8 cellular contexts compared by ENCODE assay signal in genomic region chr13:66994097-66994496, GRCh38.
DNase-seq lines count a peak whose midpoint lies in the region; ATAC-seq and TF ChIP-seq lines count a peak whose summit lies in the region.

No MANE protein-coding gene starts in this region.

- ATAC-seq in GM21515 (IDR thresholded peaks at IDR 0.05; ENCODE audit: unreplicated experiment) = peak; percentile 48

- H3K9me3 Mint-ChIP-seq in progenitor cell of endocrine pancreas (ENCODE audit: low read depth) = peaks cover 2% of the 10 kb centered on the region

- peak overlapping the region; percentile 43 for H3K27ac Mint-ChIP-seq in progenitor cell of endocrine pancreas

- TF ChIP-seq CTCF in left ventricle myocardium inferior (IDR thresholded peaks at IDR 0.05; ENCODE audit: borderline replicate concordance) = peak; percentile 66
- peak; percentile 75 for TF ChIP-seq CTCF in progenitor cell of endocrine pancreas (IDR thresholded peaks at IDR 0.05; ENCODE audit: unreplicated experiment)
- no peak for TF ChIP-seq CTCF in vagina (IDR thresholded peaks at IDR 0.05)

- H3K4me1 ChIP-seq in HUES6 (ENCODE audit: control insufficient read depth, insufficient read depth, low read length) (peaks cover 7% of the 10 kb centered on the region), left ventricle myocardium inferior (peaks cover 11% of the 10 kb centered on the region), vagina (no peaks in the 10 kb centered on the region)

- intact Hi-C loops in left ventricle myocardium inferior (cut with micrococcal nuclease) = no loop called here
- intact Hi-C loops in vagina (cut with DNase I) = no loop called here

- H3K36me3 ChIP-seq in HUES6 (ENCODE audit: control insufficient read depth, insufficient read depth, low read length) (no peaks in the 10 kb centered on the region), left ventricle myocardium inferior (no peaks in the 10 kb centered on the region), vagina (no peaks in the 10 kb centered on the region)

- no peak overlapping the region for H3K27ac ChIP-seq in HUES6 (ENCODE audit: low read depth, low read length)
- H3K27ac ChIP-seq in left ventricle myocardium inferior (replicated peaks) = no peak overlapping the region
- H3K27ac ChIP-seq in vagina = no peak overlapping the region

- peak overlapping the region; percentile 63 for H3K4me3 Mint-ChIP-seq in progenitor cell of endocrine pancreas (ENCODE audit: low read depth)

- H3K4me1 Mint-ChIP-seq in progenitor cell of endocrine pancreas (ENCODE audit: low read depth) = peaks cover 4% of the 10 kb centered on the region

- H3K27me3 Mint-ChIP-seq in progenitor cell of endocrine pancreas = no peaks in the 10 kb centered on the region

- peak overlapping the region; percentile 27; the same call in 1 of the 2 replicates for H3K4me3 ChIP-seq in GM08714 (ENCODE audit: low read length)
- H3K4me3 ChIP-seq in HUES6 (ENCODE audit: low read depth, low read length) = peak overlapping the region; percentile 29; the same call in 1 of the 2 replicates
- peak overlapping the region; percentile 52 for H3K4me3 ChIP-seq in left ventricle myocardium inferior
- no peak overlapping the region for H3K4me3 ChIP-seq in vagina

- no peak overlapping the region for H3K9ac ChIP-seq in HUES6 (ENCODE audit: low read length)

- H3K27me3 ChIP-seq in HUES6 (ENCODE audit: control insufficient read depth, insufficient read depth, low read length) (no peaks in the 10 kb centered on the region), left ventricle myocardium inferior (ENCODE audit: low read depth) (no peaks in the 10 kb centered on the region), vagina (no peaks in the 10 kb centered on the region)

- no peaks in the 10 kb centered on the region for H3K36me3 Mint-ChIP-seq in progenitor cell of endocrine pancreas (ENCODE audit: insufficient read depth)

- peak; percentile 16 to 91 (median 76) for DNase-seq in amygdala (lab: John Stamatoyannopoulos, UW)
- DNase-seq in left ventricle myocardium inferior = peak; percentile 45
- peak; percentile 49 for DNase-seq in progenitor cell of endocrine pancreas (ENCODE audit: low spot score, unreplicated experiment)
- DNase-seq in vagina (ENCODE audit: extremely low spot score in 2 of 2) = no peak
- DNase-seq in NK-92 treated with Interleukin-12 subunit alpha and Interleukin-12 subunit beta, amount 100 ng/mL, for 24 hours (lab: John Stamatoyannopoulos, UW) = no peak

- no peaks in the 10 kb centered on the region for H3K9me3 ChIP-seq in HUES6 (ENCODE audit: control insufficient read depth, insufficient read depth, low read depth, low read length)
- no peaks in the 10 kb centered on the region for H3K9me3 ChIP-seq in left ventricle myocardium inferior (replicated peaks)
- no peaks in the 10 kb centered on the region for H3K9me3 ChIP-seq in vagina

- TF ChIP-seq POLR2A in vagina (IDR thresholded peaks at IDR 0.05) = no peak

Comparison
In these comparisons a context has a peak if more than half of its experiments do, and no peak if none do; other contexts are left out.
1. H3K4me3 ChIP-seq: peak in GM08714 (single experiment), HUES6 (single experiment) and left ventricle myocardium inferior (single experiment); none in vagina (0 of 2).
2. DNase-seq: peak in amygdala (56 of 56), left ventricle myocardium inferior (single experiment) and progenitor cell of endocrine pancreas (single experiment); none in vagina (0 of 2) and NK-92 treated with Interleukin-12 subunit alpha and Interleukin-12 subunit beta, amount 100 ng/mL, for 24 hours (single experiment).
3. CTCF ChIP-seq: peak in left ventricle myocardium inferior (single experiment) and progenitor cell of endocrine pancreas (single experiment); none in vagina (0 of 3).